ENCODE assay signal across 1 cellular context in the genomic region with DNA sequence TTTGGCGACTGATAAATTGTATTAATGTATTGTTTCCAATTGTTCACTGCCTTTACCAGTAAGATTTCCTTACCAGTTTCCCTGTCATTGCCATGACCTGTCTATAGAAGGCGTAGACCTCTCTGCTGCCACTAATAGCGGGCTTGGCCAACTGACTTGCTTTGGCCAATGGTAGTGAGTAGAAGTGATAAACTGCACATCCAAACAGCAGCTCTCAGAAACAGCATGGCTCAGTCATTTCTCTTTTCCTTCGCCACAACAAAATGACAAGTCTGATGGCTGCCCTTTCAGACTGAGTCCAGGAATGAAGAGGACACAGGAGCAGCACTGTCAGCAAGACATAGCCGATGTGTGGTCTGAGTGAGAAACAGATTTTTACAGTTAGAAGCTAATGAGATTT.
TF ChIP-seq lines count a peak whose summit lies in the region.

No MANE protein-coding gene starts in this region.

TF ChIP-seq in HCT116, 20 proteins besides CTCF, POLR2A, EP300 and RAD21 (continued from another document):
- TF ChIP-seq, protein P1, sequence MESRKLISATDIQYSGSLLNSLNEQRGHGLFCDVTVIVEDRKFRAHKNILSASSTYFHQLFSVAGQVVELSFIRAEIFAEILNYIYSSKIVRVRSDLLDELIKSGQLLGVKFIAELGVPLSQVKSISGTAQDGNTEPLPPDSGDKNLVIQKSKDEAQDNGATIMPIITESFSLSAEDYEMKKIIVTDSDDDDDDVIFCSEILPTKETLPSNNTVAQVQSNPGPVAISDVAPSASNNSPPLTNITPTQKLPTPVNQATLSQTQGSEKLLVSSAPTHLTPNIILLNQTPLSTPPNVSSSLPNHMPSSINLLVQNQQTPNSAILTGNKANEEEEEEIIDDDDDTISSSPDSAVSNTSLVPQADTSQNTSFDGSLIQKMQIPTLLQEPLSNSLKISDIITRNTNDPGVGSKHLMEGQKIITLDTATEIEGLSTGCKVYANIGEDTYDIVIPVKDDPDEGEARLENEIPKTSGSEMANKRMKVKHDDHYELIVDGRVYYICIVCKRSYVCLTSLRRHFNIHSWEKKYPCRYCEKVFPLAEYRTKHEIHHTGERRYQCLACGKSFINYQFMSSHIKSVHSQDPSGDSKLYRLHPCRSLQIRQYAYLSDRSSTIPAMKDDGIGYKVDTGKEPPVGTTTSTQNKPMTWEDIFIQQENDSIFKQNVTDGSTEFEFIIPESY (IDR thresholded peaks at IDR 0.05; ENCODE audit: extremely low read depth, insufficient replicate concordance, low read length) = no peak
- TF ChIP-seq CBX3 (IDR thresholded peaks at IDR 0.05; ENCODE audit: low read depth) = no peak
- no peak for TF ChIP-seq EZH2 (IDR thresholded peaks at IDR 0.05)
- TF ChIP-seq ZFX (IDR thresholded peaks at IDR 0.05) = no peak
- no peak for TF ChIP-seq SRF (IDR thresholded peaks at IDR 0.05; ENCODE audit: low read depth)
- no peak for TF ChIP-seq YY1 (IDR thresholded peaks at IDR 0.05; ENCODE audit: extremely low read depth, insufficient replicate concordance, low read depth, low read length)
